22 cellular contexts compared by ENCODE assay signal in genomic region chr4:115366390-115366789, GRCh38.
"Had no signal": no experiment of that assay in that cellular context is flagged by ENCODE, and none has a peak within 500 bp of the region (broad histone marks: within the 10 kb centered on the region; RNA-seq: fewer than 3 reads in every experiment).

No MANE protein-coding gene starts in this region.

- H3K36me3 Mint-ChIP-seq: memory B cell; mesothelial cell of epicardium; naive thymus-derived CD4-positive, alpha-beta T cell; stimulated activated naive B cell treated with anti-CD40 and anti-IgM and Interleukin-4, amounts not matched to agents 10 μg/mL and 1 μg/mL and 100 μg/mL, for 72 hours had no signal

- H3K4me1 Mint-ChIP-seq: memory B cell; naive thymus-derived CD4-positive, alpha-beta T cell; nephron progenitor cell; stimulated activated naive B cell treated with anti-CD40 and anti-IgM and Interleukin-4, amounts not matched to agents 10 μg/mL and 1 μg/mL and 100 μg/mL, for 72 hours had no signal

- H3K9me3 ChIP-seq: ovary, right lobe of liver, suprapubic skin, vagina had no signal

- H3K27me3 ChIP-seq: dorsolateral prefrontal cortex, ovary, right lobe of liver, suprapubic skin, vagina had no signal

- H3K4me3 ChIP-seq: dorsolateral prefrontal cortex, lung, ovary, right lobe of liver, suprapubic skin, vagina had no signal

- ATAC-seq: left ventricle myocardium superior; naive thymus-derived CD4-positive, alpha-beta T cell; stimulated activated naive B cell treated with anti-CD40 and anti-IgM and Interleukin-4, amounts not matched to agents 10 μg/mL and 1 μg/mL and 100 μg/mL, for 72 hours had no signal

- H3K27ac Mint-ChIP-seq: memory B cell; mesothelial cell of epicardium; naive thymus-derived CD4-positive, alpha-beta T cell; nephron progenitor cell; stimulated activated naive B cell treated with anti-CD40 and anti-IgM and Interleukin-4, amounts not matched to agents 10 μg/mL and 1 μg/mL and 100 μg/mL, for 72 hours; stimulated activated naive CD8-positive, alpha-beta T cell treated with anti-CD3 and anti-CD28 coated beads, Interleukin-15, Interleukin-2, amounts not matched to agents 100 ng/mL and 50 ng/mL, for 24 hours had no signal

- DNase-seq: dorsolateral prefrontal cortex; effector CD4-positive, alpha-beta T cell; hypothalamus; left ventricle myocardium superior; naive thymus-derived CD4-positive, alpha-beta T cell; nephron progenitor cell; occipital lobe; ovary; retina; right lobe of liver; small intestine; stimulated activated CD4-positive, alpha-beta T cell treated with anti-CD3 and anti-CD28 coated beads, Interleukin-12 subunit alpha, Interleukin-12 subunit beta, amount 100 ng/mL, for 4 hours; stimulated activated CD4-positive, alpha-beta T cell treated with anti-CD3 and anti-CD28 coated beads, Interleukin-1b, Interleukin-23, amount 100 ng/mL, for 48 hours; stimulated activated CD4-positive, alpha-beta T cell treated with anti-CD3 and anti-CD28 coated beads, Interleukin-4, amount 100 ng/mL, for 24 hours; stimulated activated naive B cell treated with anti-CD40 and anti-IgM and Interleukin-4, amounts not matched to agents 10 μg/mL and 1 μg/mL and 100 μg/mL, for 72 hours; trophoblast cell had no signal

- H3K27me3 Mint-ChIP-seq: memory B cell; naive thymus-derived CD4-positive, alpha-beta T cell; stimulated activated naive B cell treated with anti-CD40 and anti-IgM and Interleukin-4, amounts not matched to agents 10 μg/mL and 1 μg/mL and 100 μg/mL, for 72 hours; stimulated activated naive CD8-positive, alpha-beta T cell treated with anti-CD3 and anti-CD28 coated beads, Interleukin-15, Interleukin-2, amounts not matched to agents 100 ng/mL and 50 ng/mL, for 24 hours had no signal

- H3K4me3 Mint-ChIP-seq: memory B cell; mesothelial cell of epicardium; naive thymus-derived CD4-positive, alpha-beta T cell; nephron progenitor cell; stimulated activated naive B cell treated with anti-CD40 and anti-IgM and Interleukin-4, amounts not matched to agents 10 μg/mL and 1 μg/mL and 100 μg/mL, for 72 hours; stimulated activated naive CD8-positive, alpha-beta T cell treated with anti-CD3 and anti-CD28 coated beads, Interleukin-15, Interleukin-2, amounts not matched to agents 100 ng/mL and 50 ng/mL, for 24 hours had no signal

- H3K36me3 ChIP-seq: ovary, right lobe of liver, suprapubic skin, vagina had no signal

- H3K9me3 Mint-ChIP-seq: memory B cell; mesothelial cell of epicardium; naive thymus-derived CD4-positive, alpha-beta T cell; nephron progenitor cell; stimulated activated naive CD8-positive, alpha-beta T cell treated with anti-CD3 and anti-CD28 coated beads, Interleukin-15, Interleukin-2, amounts not matched to agents 100 ng/mL and 50 ng/mL, for 24 hours had no signal

- H3K27ac ChIP-seq: dorsolateral prefrontal cortex, ovary, right lobe of liver, suprapubic skin, vagina had no signal

- H3K4me1 ChIP-seq: right lobe of liver, suprapubic skin, vagina had no signal
